In the genomic region with DNA sequence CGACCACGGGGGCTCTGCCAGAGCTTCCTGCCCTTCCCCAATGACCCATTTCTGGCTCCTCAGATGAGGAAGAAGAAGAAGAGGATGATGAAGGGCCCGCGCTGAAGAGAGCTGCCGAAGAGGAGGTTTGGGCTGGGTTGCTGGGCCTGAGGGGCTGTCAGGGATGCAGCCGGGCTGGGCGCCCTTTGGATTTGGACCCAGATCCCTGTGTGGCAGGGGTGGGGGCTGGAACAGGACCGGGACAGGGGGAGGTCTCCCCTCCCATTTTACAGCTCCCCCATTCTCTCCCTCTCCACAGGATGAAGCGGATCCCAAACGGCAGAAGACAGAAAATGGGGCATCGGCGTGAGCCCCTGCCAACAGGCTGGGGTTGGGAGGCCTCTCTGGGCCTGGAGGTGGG, we compare ENCODE assay signal across 1 cellular context.
TF ChIP-seq lines count a peak whose summit lies in the region.

No MANE protein-coding gene starts in this region.

TF ChIP-seq in SK-N-SH treated with all-trans-retinoic acid at 6 μM for 48 hours, 23 proteins besides CTCF, POLR2A, EP300 and RAD21 (continued from another document):
- TF ChIP-seq, protein P1, sequence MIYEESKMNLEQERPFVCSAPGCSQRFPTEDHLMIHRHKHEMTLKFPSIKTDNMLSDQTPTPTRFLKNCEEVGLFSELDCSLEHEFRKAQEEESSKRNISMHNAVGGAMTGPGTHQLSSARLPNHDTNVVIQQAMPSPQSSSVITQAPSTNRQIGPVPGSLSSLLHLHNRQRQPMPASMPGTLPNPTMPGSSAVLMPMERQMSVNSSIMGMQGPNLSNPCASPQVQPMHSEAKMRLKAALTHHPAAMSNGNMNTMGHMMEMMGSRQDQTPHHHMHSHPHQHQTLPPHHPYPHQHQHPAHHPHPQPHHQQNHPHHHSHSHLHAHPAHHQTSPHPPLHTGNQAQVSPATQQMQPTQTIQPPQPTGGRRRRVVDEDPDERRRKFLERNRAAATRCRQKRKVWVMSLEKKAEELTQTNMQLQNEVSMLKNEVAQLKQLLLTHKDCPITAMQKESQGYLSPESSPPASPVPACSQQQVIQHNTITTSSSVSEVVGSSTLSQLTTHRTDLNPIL (CRISPR knock-in tag; IDR thresholded peaks at IDR 0.05; ENCODE audit: low read depth) = no peak
- TF ChIP-seq ESRRG (CRISPR knock-in tag; IDR thresholded peaks at IDR 0.05) (no peak), POU6F1 (CRISPR knock-in tag; IDR thresholded peaks at IDR 0.05; ENCODE audit: borderline replicate concordance, low read depth) (no peak), TOX (CRISPR knock-in tag; IDR thresholded peaks at IDR 0.05; ENCODE audit: borderline replicate concordance) (no peak)
- TF ChIP-seq, protein P2, sequence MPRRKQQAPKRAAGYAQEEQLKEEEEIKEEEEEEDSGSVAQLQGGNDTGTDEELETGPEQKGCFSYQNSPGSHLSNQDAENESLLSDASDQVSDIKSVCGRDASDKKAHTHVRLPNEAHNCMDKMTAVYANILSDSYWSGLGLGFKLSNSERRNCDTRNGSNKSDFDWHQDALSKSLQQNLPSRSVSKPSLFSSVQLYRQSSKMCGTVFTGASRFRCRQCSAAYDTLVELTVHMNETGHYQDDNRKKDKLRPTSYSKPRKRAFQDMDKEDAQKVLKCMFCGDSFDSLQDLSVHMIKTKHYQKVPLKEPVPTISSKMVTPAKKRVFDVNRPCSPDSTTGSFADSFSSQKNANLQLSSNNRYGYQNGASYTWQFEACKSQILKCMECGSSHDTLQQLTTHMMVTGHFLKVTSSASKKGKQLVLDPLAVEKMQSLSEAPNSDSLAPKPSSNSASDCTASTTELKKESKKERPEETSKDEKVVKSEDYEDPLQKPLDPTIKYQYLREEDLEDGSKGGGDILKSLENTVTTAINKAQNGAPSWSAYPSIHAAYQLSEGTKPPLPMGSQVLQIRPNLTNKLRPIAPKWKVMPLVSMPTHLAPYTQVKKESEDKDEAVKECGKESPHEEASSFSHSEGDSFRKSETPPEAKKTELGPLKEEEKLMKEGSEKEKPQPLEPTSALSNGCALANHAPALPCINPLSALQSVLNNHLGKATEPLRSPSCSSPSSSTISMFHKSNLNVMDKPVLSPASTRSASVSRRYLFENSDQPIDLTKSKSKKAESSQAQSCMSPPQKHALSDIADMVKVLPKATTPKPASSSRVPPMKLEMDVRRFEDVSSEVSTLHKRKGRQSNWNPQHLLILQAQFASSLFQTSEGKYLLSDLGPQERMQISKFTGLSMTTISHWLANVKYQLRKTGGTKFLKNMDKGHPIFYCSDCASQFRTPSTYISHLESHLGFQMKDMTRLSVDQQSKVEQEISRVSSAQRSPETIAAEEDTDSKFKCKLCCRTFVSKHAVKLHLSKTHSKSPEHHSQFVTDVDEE (CRISPR knock-in tag; IDR thresholded peaks at IDR 0.05) = no peak
